18 cellular contexts compared by ENCODE assay signal in the genomic region with DNA sequence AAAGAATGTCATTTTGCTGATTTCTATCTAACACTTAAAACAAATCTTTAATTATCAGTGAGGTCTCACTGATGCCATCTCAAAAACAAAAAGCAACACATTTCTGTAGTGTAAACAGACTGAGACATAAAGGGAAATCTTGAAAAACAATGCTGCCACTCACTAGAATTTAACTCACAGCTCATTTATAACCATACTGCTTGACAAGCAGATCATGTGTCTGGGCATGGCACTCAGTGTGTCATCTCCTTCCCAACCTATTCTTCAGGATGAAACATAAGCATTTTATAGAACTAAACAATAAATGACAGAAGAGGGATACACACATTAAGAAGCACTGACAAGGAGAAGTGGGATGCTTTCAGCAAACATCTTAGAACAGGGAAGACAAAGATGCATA. TPM values are rescaled to one million over a fixed set of nuclear protein-coding genes. Genes with fewer than 3 reads are reported as not detected.
DNase-seq lines count a peak whose midpoint lies in the region; ATAC-seq, FAIRE-seq and TF ChIP-seq lines count a peak whose summit lies in the region.
"Had no signal": no experiment of that assay in that cellular context is flagged by ENCODE, and none has a peak within 500 bp of the region (broad histone marks: within the 10 kb centered on the region; RNA-seq: fewer than 3 reads in every experiment).

No MANE protein-coding gene starts in this region.

- H3K4me3 Mint-ChIP-seq in nephron = no peak overlapping the region
- H3K4me3 Mint-ChIP-seq: HFFc6; stimulated activated effector memory CD8-positive, alpha-beta T cell treated with anti-CD3 and anti-CD28 coated beads, Interleukin-12 subunit alpha, Interleukin-12 subunit beta, amount 100 ng/mL, for 72 hours had no signal

- H3K4me1 ChIP-seq in Loucy (ENCODE audit: insufficient read depth, low read length, poor library complexity, severe bottlenecking) (peaks cover 16% of the 10 kb centered on the region), ovary (ENCODE audit: insufficient read depth) (peaks cover 1% of the 10 kb centered on the region)

- H3K36me3 ChIP-seq in Loucy (ENCODE audit: insufficient read depth, low read length) = peaks cover 4% of the 10 kb centered on the region; the same call in 1 of the 2 replicates
- H3K36me3 ChIP-seq in ovary = no peaks in the 10 kb centered on the region

- 0 out of 2 replicates have a peak, but pooled peaks cover 2% of the 10 kb centered on the region for H3F3A ChIP-seq in Loucy (ENCODE audit: low read depth)

- no peaks in the 10 kb centered on the region for H3K9me2 ChIP-seq in Loucy (replicated peaks; ENCODE audit: low read depth, low read length)

- no peaks in the 10 kb centered on the region for H3K9me3 Mint-ChIP-seq in nephron
- H3K9me3 Mint-ChIP-seq: HFFc6; stimulated activated effector memory CD8-positive, alpha-beta T cell treated with anti-CD3 and anti-CD28 coated beads, Interleukin-12 subunit alpha, Interleukin-12 subunit beta, amount 100 ng/mL, for 72 hours had no signal

- DNase-seq in D721Med (ENCODE audit: insufficient read length, low spot score) (no peak), dermis blood vessel endothelial cell (peak; percentile 30), ovary (no peak), islet precursor cell (no peak)
- DNase-seq in stimulated activated naive CD8-positive, alpha-beta T cell treated with anti-CD3 and anti-CD28 coated beads, Interleukin-15, Interleukin-2, amounts not matched to agents 100 U/mL and 50 U/mL, for 24 hours = no peak
- no peak for DNase-seq in stimulated activated CD4-positive, alpha-beta T cell treated with anti-CD3 and anti-CD28 coated beads, Interleukin-2, amount 100 ng/mL, for 48 hours
- DNase-seq: activated CD4-positive, CD25-positive, alpha-beta regulatory T cell treated with anti-CD3 and anti-CD28 coated beads, Interleukin-2, amount 50 U/mL, for 72 hours; activated naive CD4-positive, alpha-beta T cell; effector memory CD4-positive, alpha-beta T cell; HFFc6; NCI-H524; occipital lobe had no signal

- no peak overlapping the region for H2AFZ ChIP-seq in Loucy (ENCODE audit: low read length)

- H3K27ac ChIP-seq in ovary = no peak overlapping the region
- H3K27ac ChIP-seq: C4-2B had no signal

- peaks cover 11% of the 10 kb centered on the region for H3K36me3 Mint-ChIP-seq in nephron (ENCODE audit: low read depth)

- peaks cover 13% of the 10 kb centered on the region for H3K79me2 ChIP-seq in Loucy (ENCODE audit: insufficient read depth, low read length)

- FAIRE-seq in D721Med (lab: Jason Lieb, UNC) = peak; percentile 61
- FAIRE-seq: K562, urothelium cell line had no signal

- ATAC-seq in stimulated activated naive CD8-positive, alpha-beta T cell treated with anti-CD3 and anti-CD28 coated beads, Interleukin-15, Interleukin-2, amounts not matched to agents 100 U/mL and 50 U/mL, for 24 hours = no peak
- ATAC-seq: K562; stimulated activated effector memory CD8-positive, alpha-beta T cell treated with anti-CD3 and anti-CD28 coated beads, Interleukin-12 subunit alpha, Interleukin-12 subunit beta, amount 100 ng/mL, for 72 hours had no signal

- peak overlapping the region; percentile 47 for H3K4me2 ChIP-seq in Loucy (ENCODE audit: low read depth, low read length, poor library complexity, severe bottlenecking)

- H3K4me1 Mint-ChIP-seq in nephron = peaks cover 45% of the 10 kb centered on the region

- no peak for TF ChIP-seq CTCF in D721Med (IDR thresholded peaks at IDR 0.05; ENCODE audit: insufficient read depth, missing control alignments)
- TF ChIP-seq CTCF in Loucy (conservative IDR thresholded peaks at IDR 0.05; ENCODE audit: low read length) = no peak
- no peak for TF ChIP-seq CTCF in nephron (IDR thresholded peaks at IDR 0.05; ENCODE audit: unreplicated experiment in 3 of 3)
- TF ChIP-seq CTCF in ovary (IDR thresholded peaks at IDR 0.05) = no peak

- intact Hi-C loops in ovary (cut with DNase I) = no loop called here

- no peaks in the 10 kb centered on the region for H4K20me1 ChIP-seq in Loucy (ENCODE audit: insufficient read depth, low read length, poor library complexity, severe bottlenecking)

- no peak for TF ChIP-seq EP300 in ovary (IDR thresholded peaks at IDR 0.05)

- H3K9ac ChIP-seq in Loucy (ENCODE audit: low read depth, low read length, poor library complexity, severe bottlenecking) = peak overlapping the region; percentile 38

- H3K27ac Mint-ChIP-seq in nephron = peak overlapping the region; percentile 43 to 93 (median 58)
- H3K27ac Mint-ChIP-seq: stimulated activated effector memory CD8-positive, alpha-beta T cell treated with anti-CD3 and anti-CD28 coated beads, Interleukin-12 subunit alpha, Interleukin-12 subunit beta, amount 100 ng/mL, for 72 hours had no signal

- no peak for TF ChIP-seq POLR2A in ovary (IDR thresholded peaks at IDR 0.05)

- no peaks in the 10 kb centered on the region for H3K27me3 ChIP-seq in Loucy (ENCODE audit: insufficient read depth, low read length, poor library complexity, severe bottlenecking)
- H3K27me3 ChIP-seq in ovary = no peaks in the 10 kb centered on the region

- no peaks in the 10 kb centered on the region for H3K9me3 ChIP-seq in Loucy (ENCODE audit: insufficient read depth, low read depth, low read length)
- H3K9me3 ChIP-seq in ovary = no peaks in the 10 kb centered on the region

- H3K4me3 ChIP-seq in Loucy (ENCODE audit: low read length, poor library complexity, severe bottlenecking) (peak overlapping the region; percentile 3), ovary (no peak overlapping the region)
- H3K4me3 ChIP-seq: K562 had no signal

- no peaks in the 10 kb centered on the region for H3K27me3 Mint-ChIP-seq in nephron (ENCODE audit: low read depth)

RNA-seq across cellular contexts. Expression of a gene that starts 22.4 kb away (rescaled TPM):
- 12.9 and 14.9 TPM in 2 replicates for total RNA-seq in dermis blood vessel endothelial cell
- 10 to 100 TPM; 19.8 to 60.8 (median 41.3) TPM for total RNA-seq in ovary
- 10 to 100 TPM; 25.1 to 68.5 TPM for polyA plus RNA-seq in ovary
